Comparison of ENCODE assay signal across 8 cellular contexts in the genomic region with DNA sequence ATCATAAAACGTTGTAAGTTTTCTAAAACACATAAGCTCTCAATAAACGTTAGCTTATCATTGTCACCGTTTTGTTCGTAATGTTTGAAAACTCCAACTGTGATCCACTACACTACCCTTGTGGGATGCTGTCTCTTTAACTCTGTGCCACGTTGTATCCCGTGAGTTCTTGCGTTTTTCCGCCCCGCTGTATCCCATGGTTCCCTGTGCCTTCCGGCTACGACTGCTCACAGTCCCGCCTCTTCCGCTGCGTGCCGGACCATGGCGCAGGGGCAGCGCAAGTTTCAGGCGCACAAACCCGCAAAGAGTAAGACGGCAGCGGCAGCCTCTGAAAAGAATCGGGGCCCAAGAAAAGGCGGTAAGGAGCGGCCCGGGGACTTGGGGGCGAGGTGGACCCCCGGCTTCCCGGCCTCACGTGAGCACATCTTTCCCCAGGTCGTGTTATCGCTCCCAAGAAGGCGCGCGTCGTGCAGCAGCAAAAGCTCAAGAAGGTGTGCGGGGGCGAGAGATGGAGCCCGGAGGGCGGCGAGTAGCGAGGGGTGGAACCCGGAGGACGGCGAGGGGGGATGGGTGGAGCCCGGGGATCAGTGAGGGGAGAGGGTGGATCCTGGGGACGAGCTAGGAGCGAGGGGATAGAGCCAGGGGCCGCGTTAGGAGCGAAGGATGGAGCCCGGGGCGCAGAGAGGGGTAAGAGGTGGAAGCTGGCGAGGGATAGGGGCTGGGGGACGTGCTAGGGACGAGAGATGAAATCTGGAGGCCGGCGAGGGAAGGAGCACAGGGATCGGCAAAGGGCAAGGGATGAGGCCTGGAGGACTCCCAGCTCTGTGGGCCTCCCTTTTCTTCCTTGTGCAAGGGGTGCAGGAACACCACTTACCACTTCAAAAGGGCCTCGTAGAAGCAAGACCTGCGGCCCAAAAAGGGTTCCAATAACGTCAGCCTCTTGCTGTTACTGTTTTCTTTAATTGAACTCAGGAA. TPM values are rescaled to one million over a fixed set of nuclear protein-coding genes. Genes with fewer than 3 reads are reported as not detected.
A peak's percentile ranks its signal among the peaks of the same experiment; 100 is the strongest.
DNase-seq lines count a peak whose midpoint lies in the region; ATAC-seq and TF ChIP-seq lines count a peak whose summit lies in the region.

Gene C19orf53, plus strand, starts transcription at position 240 of the 975 bp plus-strand sequence. Its CDS starts 22 bp downstream, at position 262.

- intact Hi-C loops in head of caudate nucleus (cut with DNase I), result no loop called here

- no peaks in the 10 kb centered on the region for H3K9me3 Mint-ChIP-seq in activated naive CD8-positive, alpha-beta T cell treated with anti-CD3 and anti-CD28 coated beads, Interleukin-2, amount 10 ng/mL, durations not matched to agents 7 days and 5 days
- no peaks in the 10 kb centered on the region for H3K9me3 Mint-ChIP-seq in osteocyte (ENCODE audit: unreplicated experiment)

- H3K9ac ChIP-seq in SU-DHL-6 (ENCODE audit: low read length), result peak within 1 kb of the TSS; percentile 97

- H3K36me3 ChIP-seq in SU-DHL-6 (ENCODE audit: low read length), result no peaks in the 10 kb centered on the region; the same call in 1 of the 2 replicates
- peaks cover 35% of the 10 kb centered on the region for H3K36me3 ChIP-seq in thymus (ENCODE audit: control insufficient read depth, insufficient read depth)

- H3F3A ChIP-seq in SU-DHL-6 (ENCODE audit: insufficient read depth), result peaks cover 4% of the 10 kb centered on the region; the same call in 1 of the 2 replicates

- peak within 1 kb of the TSS; percentile 30 for H3K27ac ChIP-seq in SU-DHL-6 (ENCODE audit: low read depth, low read length)
- peak within 1 kb of the TSS; percentile 91 for H3K27ac ChIP-seq in thymus (ENCODE audit: low read depth)

- peaks cover 16% of the 10 kb centered on the region for H3K36me3 Mint-ChIP-seq in activated naive CD8-positive, alpha-beta T cell treated with anti-CD3 and anti-CD28 coated beads, Interleukin-2, amount 10 ng/mL, durations not matched to agents 7 days and 5 days
- peaks cover 26% of the 10 kb centered on the region for H3K36me3 Mint-ChIP-seq in osteocyte (ENCODE audit: unreplicated experiment)

- WGBS in thymus, result under 1% methylated on average over 61 of the region's 61 CpGs

- H4K20me1 ChIP-seq in SU-DHL-6 (ENCODE audit: low read depth, low read length), result no peaks in the 10 kb centered on the region; the same call in 1 of the 2 replicates

- H3K27me3 Mint-ChIP-seq in activated naive CD8-positive, alpha-beta T cell treated with anti-CD3 and anti-CD28 coated beads, Interleukin-2, amount 10 ng/mL, durations not matched to agents 7 days and 5 days, result no peaks in the 10 kb centered on the region
- no peaks in the 10 kb centered on the region for H3K27me3 Mint-ChIP-seq in osteocyte (ENCODE audit: unreplicated experiment)

- H3K4me2 ChIP-seq in SU-DHL-6 (ENCODE audit: low read depth, low read length, poor library complexity, severe bottlenecking), result peak within 1 kb of the TSS; percentile 94

- DNase-seq in NCI-H128 (lab: John Stamatoyannopoulos, UW; ENCODE audit: unreplicated experiment) (peak; percentile 58), head of caudate nucleus (peak; percentile 88 to 97 (median 95)), osteocyte (ENCODE audit: extremely low spot score, unreplicated experiment) (peak; percentile 94)
- DNase-seq in activated naive CD8-positive, alpha-beta T cell treated with anti-CD3 and anti-CD28 coated beads, Interleukin-2, amount 10 ng/mL, durations not matched to agents 7 days and 5 days, result peak; percentile 84

- peaks cover 19% of the 10 kb centered on the region for H3K4me1 Mint-ChIP-seq in activated naive CD8-positive, alpha-beta T cell treated with anti-CD3 and anti-CD28 coated beads, Interleukin-2, amount 10 ng/mL, durations not matched to agents 7 days and 5 days
- H3K4me1 Mint-ChIP-seq in osteocyte (ENCODE audit: unreplicated experiment), result peaks cover 25% of the 10 kb centered on the region

- peak within 1 kb of the TSS; percentile 78 for H2AFZ ChIP-seq in SU-DHL-6 (ENCODE audit: low read depth, low read length, severe bottlenecking)

- H3K27me3 ChIP-seq in SU-DHL-6 (ENCODE audit: low read length) (no peaks in the 10 kb centered on the region), thymus (ENCODE audit: control insufficient read depth, insufficient read depth) (no peaks in the 10 kb centered on the region)

- H3K4me1 ChIP-seq in thymus (ENCODE audit: control insufficient read depth, insufficient read depth, low read length), result peaks cover 7% of the 10 kb centered on the region

- H3K9me2 ChIP-seq in SU-DHL-6 (replicated peaks; ENCODE audit: insufficient read depth, low read length), result no peaks in the 10 kb centered on the region

- H3K27ac Mint-ChIP-seq in activated naive CD8-positive, alpha-beta T cell treated with anti-CD3 and anti-CD28 coated beads, Interleukin-2, amount 10 ng/mL, durations not matched to agents 7 days and 5 days, result peak within 1 kb of the TSS; percentile 92
- peak within 1 kb of the TSS; percentile 95 for H3K27ac Mint-ChIP-seq in osteocyte (ENCODE audit: unreplicated experiment)

- peaks cover 24% of the 10 kb centered on the region for H3K79me2 ChIP-seq in SU-DHL-6 (ENCODE audit: insufficient read depth, low read length)

- H3K4me3 Mint-ChIP-seq in activated naive CD8-positive, alpha-beta T cell treated with anti-CD3 and anti-CD28 coated beads, Interleukin-2, amount 10 ng/mL, durations not matched to agents 7 days and 5 days, result peak within 1 kb of the TSS; percentile 96
- H3K4me3 Mint-ChIP-seq in osteocyte (ENCODE audit: unreplicated experiment), result peak within 1 kb of the TSS; percentile 92

- no peaks in the 10 kb centered on the region for H3K9me3 ChIP-seq in SU-DHL-6 (ENCODE audit: insufficient read depth, low read length)
- H3K9me3 ChIP-seq in thymus (ENCODE audit: control insufficient read depth), result no peaks in the 10 kb centered on the region

- peak; percentile 98 for ATAC-seq in HG02678 (IDR thresholded peaks at IDR 0.05; ENCODE audit: unreplicated experiment)
- peak; percentile 95 for ATAC-seq in activated naive CD8-positive, alpha-beta T cell treated with anti-CD3 and anti-CD28 coated beads, Interleukin-2, amount 10 ng/mL, durations not matched to agents 7 days and 5 days (ENCODE audit: low read depth)

- peak; percentile 77 for TF ChIP-seq POLR2A in GM10847 (IDR thresholded peaks at IDR 0.05; ENCODE audit: extremely low read depth, insufficient read length)

- no peak for TF ChIP-seq CTCF in SU-DHL-6 (IDR thresholded peaks at IDR 0.05; ENCODE audit: insufficient read depth, low read length, poor library complexity, severe bottlenecking)
- TF ChIP-seq CTCF in osteocyte (IDR thresholded peaks at IDR 0.05), result no peak

- POLR2A ChIA-PET in activated naive CD8-positive, alpha-beta T cell treated with anti-CD3 and anti-CD28 coated beads, Interleukin-2, amount 10 ng/mL, durations not matched to agents 7 days and 5 days (lab: Charles Lee), result interaction anchor here (0.7 to 3.1 kb wide), 17 partner anchors 10 to 622 kb away, joined by 3 to 26 read pairs (median 6); partner anchors contain the start of genes ASF1B, MRI1, PRKACA and ZSWIM4

- H3K4me3 ChIP-seq in SU-DHL-6 (ENCODE audit: insufficient read depth, low read length, poor library complexity, severe bottlenecking), result peak within 1 kb of the TSS; percentile 95
- peak within 1 kb of the TSS; percentile 82 for H3K4me3 ChIP-seq in thymus (ENCODE audit: low read length)

RNA-seq across cellular contexts. Expression of gene C19orf53, which starts in this region (rescaled TPM):
- total RNA-seq in activated naive CD8-positive, alpha-beta T cell treated with anti-CD3 and anti-CD28 coated beads, Interleukin-2, amount 10 ng/mL, durations not matched to agents 7 days and 5 days, result 10 to 100 TPM; 85.2 to 88.1 TPM
- 82.4 and 86.6 TPM in 2 replicates for total RNA-seq in osteocyte
- polyA plus RNA-seq in thymus, result 163 TPM

Comparison
In these comparisons a context has a peak if more than half of its experiments do, and no peak if none do; other contexts are left out.
1. Peak in every context shown above with its lines: DNase-seq, ATAC-seq, H3K4me3 ChIP-seq and H3K27ac ChIP-seq.